In genomic region chr2:70349921-70350685, GRCh38 we compare ENCODE assay signal across 19 cellular contexts.
"Had no signal": no experiment of that assay in that cellular context is flagged by ENCODE, and none has a peak within 500 bp of the region (broad histone marks: within the 10 kb centered on the region; RNA-seq: fewer than 3 reads in every experiment).

No MANE protein-coding gene starts in this region.

- H3K36me3 ChIP-seq: SJSA1 had no signal

- DNase-seq: KBM-7, NCI-H1092, NCI-H1105 treated with DMSO at 0.1 percent for 48 hours, NCI-H1417 treated with DMSO at 0.1 percent for 48 hours, NCI-H146, NCI-H1694 treated with DMSO at 0.1 percent for 48 hours, NCI-H1930, NCI-H2081, NCI-H2107, NCI-H2227 treated with DMSO at 0.1 percent for 48 hours, NCI-H524 treated with DMSO at 0.1 percent for 48 hours, NCI-H69, NCI-H774, Right ventricle myocardium superior, RPMI8226, SIG-M5 had no signal

- H3K4me1 ChIP-seq: SJSA1 had no signal

- H3K9me3 ChIP-seq: SJSA1 had no signal

- H3K27ac ChIP-seq: SJSA1, SK-N-MC had no signal

- FAIRE-seq: RCC 7860 had no signal

- H3K4me3 ChIP-seq: SJSA1, SK-N-MC had no signal
